8 cellular contexts compared by ENCODE assay signal in the genomic region with DNA sequence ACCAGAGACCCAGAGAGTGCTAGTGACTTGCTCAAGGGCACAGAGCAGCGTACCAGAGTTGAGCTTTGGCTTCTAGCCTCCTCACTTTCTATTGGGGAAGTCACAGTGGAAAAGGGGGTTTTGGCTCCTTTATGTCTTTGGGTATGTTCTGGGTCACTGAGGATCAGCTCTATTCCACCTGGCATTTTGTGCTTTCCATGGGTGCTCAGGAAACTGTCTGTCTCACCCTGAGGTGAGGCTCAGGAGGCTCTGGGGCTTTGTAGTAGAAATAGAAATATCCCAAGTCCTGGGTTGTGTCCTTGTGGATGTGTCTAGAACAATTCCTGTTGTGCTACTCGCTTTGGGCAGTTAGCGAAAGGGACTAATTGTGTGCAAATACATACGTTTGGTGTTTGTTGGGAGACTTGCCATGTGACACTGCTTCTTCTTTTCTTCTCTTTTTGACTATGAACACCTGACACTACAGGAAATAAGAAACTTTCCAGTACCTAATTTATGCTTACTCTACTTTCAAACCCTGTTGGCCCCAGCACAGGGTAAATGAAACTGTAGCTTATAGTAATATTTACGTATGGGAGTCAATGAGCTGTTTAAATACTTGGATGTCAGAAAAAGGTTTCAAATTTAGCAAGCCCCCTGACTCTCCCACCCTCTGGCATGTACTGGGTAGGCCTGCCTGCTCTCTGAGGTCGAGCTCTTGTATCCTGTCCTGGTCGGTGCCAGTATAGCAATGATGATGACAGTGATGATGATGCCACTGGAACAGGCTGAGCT. TPM values are rescaled to one million over a fixed set of nuclear protein-coding genes. Genes with fewer than 3 reads are reported as not detected.
DNase-seq lines count a peak whose midpoint lies in the region; ATAC-seq and TF ChIP-seq lines count a peak whose summit lies in the region.

No MANE protein-coding gene starts in this region.

- BruUV-seq in Caco-2 (replicated peaks; lab: Mats Ljungman, UMichigan): no TSS peak

- ATAC-seq in GM21528 (IDR thresholded peaks at IDR 0.05; ENCODE audit: low FRiP score, unreplicated experiment): peak; percentile 64
- ATAC-seq in memory B cell (ENCODE audit: low read depth): peak; percentile 89
- no peak for ATAC-seq in left cardiac atrium

- H3K36me3 Mint-ChIP-seq in memory B cell (peaks cover 13% of the 10 kb centered on the region), Caco-2 (ENCODE audit: insufficient read depth, unreplicated experiment) (peaks cover 20% of the 10 kb centered on the region)

- POLR2A ChIA-PET in Caco-2 (lab: Charles Lee): no interaction called here

- H3K27ac Mint-ChIP-seq in memory B cell (no peak overlapping the region), Caco-2 (ENCODE audit: unreplicated experiment) (no peak overlapping the region)

- no peaks in the 10 kb centered on the region for H3K9me3 ChIP-seq in Caco-2

- CTCF ChIA-PET in Caco-2 (lab: Charles Lee): interaction anchor here (1.0 kb wide), 1 partner anchor 154 kb away, joined by 3 read pairs; no protein-coding TSS in a partner anchor

- H3K27me3 Mint-ChIP-seq in memory B cell (no peaks in the 10 kb centered on the region), Caco-2 (ENCODE audit: insufficient read depth, unreplicated experiment) (no peaks in the 10 kb centered on the region)

- H3K4me3 Mint-ChIP-seq in memory B cell (no peak overlapping the region), Caco-2 (ENCODE audit: unreplicated experiment) (no peak overlapping the region)

- peak overlapping the region in 1 of 59 donors; percentile 26 for H3K27ac ChIP-seq in dorsolateral prefrontal cortex

- intact Hi-C loops in Caco-2 (cut with micrococcal nuclease; ENCODE audit: unreplicated experiment): no loop called here
- intact Hi-C loops in left cardiac atrium (cut with DNase I): loop anchor here in 1 of 2 donors (10.0 kb wide), 2 partner anchors 64 to 76 kb away; no protein-coding TSS in a partner anchor
- intact Hi-C loops in dorsolateral prefrontal cortex (cut with DNase I): no loop called here

- TF ChIP-seq CTCF in GM12865 (IDR thresholded peaks at IDR 0.05; ENCODE audit: insufficient read depth, low read depth, low read length, missing control alignments) (no peak), Caco-2 (IDR thresholded peaks at IDR 0.05; ENCODE audit: insufficient read depth in 1 of 2, low read depth in 1 of 2, low read length in 1 of 2, severe bottlenecking in 1 of 2, unreplicated experiment in 1 of 2) (no peak), dorsolateral prefrontal cortex (IDR thresholded peaks at IDR 0.05 in 54 of 56, conservative IDR thresholded peaks at IDR 0.05 in 2 of 56; ENCODE audit: low read depth in 1 of 56, partially characterized antibody in 56 of 56) (no peak)

- H3K36me3 ChIP-seq in Caco-2 (ENCODE audit: control insufficient read depth, insufficient read depth, low read length): no peaks in the 10 kb centered on the region

- peak; percentile 90 for DNase-seq in GM12865 (ENCODE audit: low read depth)
- peak; percentile 83 for DNase-seq in NAMALWA (ENCODE audit: low spot score)
- DNase-seq in memory B cell (ENCODE audit: low spot score in 2 of 2): peak in 1 of 2 donors; percentile 46
- DNase-seq in Caco-2: no peak
- no peak for DNase-seq in NCI-H187 (lab: John Stamatoyannopoulos, UW)
- DNase-seq in left cardiac atrium: no peak
- no peak for DNase-seq in dorsolateral prefrontal cortex

- H3K4me1 ChIP-seq in Caco-2: peaks cover 19% of the 10 kb centered on the region

- no peaks in the 10 kb centered on the region for H3K27me3 ChIP-seq in Caco-2 (replicated peaks; ENCODE audit: control insufficient read depth, insufficient read depth, low read length)
- H3K27me3 ChIP-seq in dorsolateral prefrontal cortex: peaks cover 0 to 5% (median 0%) of the 10 kb centered on the region in 45 donors

- peaks cover 40% of the 10 kb centered on the region for H3K4me1 Mint-ChIP-seq in memory B cell
- H3K4me1 Mint-ChIP-seq in Caco-2 (ENCODE audit: low read depth, unreplicated experiment): peaks cover 29% of the 10 kb centered on the region

- H3K9me3 Mint-ChIP-seq in memory B cell: no peaks in the 10 kb centered on the region
- no peaks in the 10 kb centered on the region for H3K9me3 Mint-ChIP-seq in Caco-2 (ENCODE audit: unreplicated experiment)

- H3K4me3 ChIP-seq in GM12865 (ENCODE audit: low read depth, low read length) (peak overlapping the region; percentile 8), Caco-2 (ENCODE audit: low read depth, low read length) (no peak overlapping the region), dorsolateral prefrontal cortex (no peak overlapping the region)

RNA-seq across cellular contexts. Expression of a gene that starts 35.6 kb away (rescaled TPM):
- 51.5 and 54.8 TPM in 2 replicates for total RNA-seq in Caco-2 (2022)
- total RNA-seq in left cardiac atrium: 10 to 100 TPM; 24.0 to 37.5 TPM
- 10 to 100 TPM; 14.8 to 63.4 (median 37.5) TPM for total RNA-seq in dorsolateral prefrontal cortex

Comparison
In these comparisons a context has a peak if more than half of its experiments do, and no peak if none do; other contexts are left out.
1. DNase-seq: peak in GM12865 (single experiment) and NAMALWA (single experiment); none in Caco-2 (0 of 2), NCI-H187 (0 of 2), left cardiac atrium (single experiment) and dorsolateral prefrontal cortex (0 of 10).
2. ATAC-seq: peak in GM21528 (single experiment) and memory B cell (single experiment); none in left cardiac atrium (0 of 2).